8 cellular contexts compared by ENCODE assay signal in the genomic region with DNA sequence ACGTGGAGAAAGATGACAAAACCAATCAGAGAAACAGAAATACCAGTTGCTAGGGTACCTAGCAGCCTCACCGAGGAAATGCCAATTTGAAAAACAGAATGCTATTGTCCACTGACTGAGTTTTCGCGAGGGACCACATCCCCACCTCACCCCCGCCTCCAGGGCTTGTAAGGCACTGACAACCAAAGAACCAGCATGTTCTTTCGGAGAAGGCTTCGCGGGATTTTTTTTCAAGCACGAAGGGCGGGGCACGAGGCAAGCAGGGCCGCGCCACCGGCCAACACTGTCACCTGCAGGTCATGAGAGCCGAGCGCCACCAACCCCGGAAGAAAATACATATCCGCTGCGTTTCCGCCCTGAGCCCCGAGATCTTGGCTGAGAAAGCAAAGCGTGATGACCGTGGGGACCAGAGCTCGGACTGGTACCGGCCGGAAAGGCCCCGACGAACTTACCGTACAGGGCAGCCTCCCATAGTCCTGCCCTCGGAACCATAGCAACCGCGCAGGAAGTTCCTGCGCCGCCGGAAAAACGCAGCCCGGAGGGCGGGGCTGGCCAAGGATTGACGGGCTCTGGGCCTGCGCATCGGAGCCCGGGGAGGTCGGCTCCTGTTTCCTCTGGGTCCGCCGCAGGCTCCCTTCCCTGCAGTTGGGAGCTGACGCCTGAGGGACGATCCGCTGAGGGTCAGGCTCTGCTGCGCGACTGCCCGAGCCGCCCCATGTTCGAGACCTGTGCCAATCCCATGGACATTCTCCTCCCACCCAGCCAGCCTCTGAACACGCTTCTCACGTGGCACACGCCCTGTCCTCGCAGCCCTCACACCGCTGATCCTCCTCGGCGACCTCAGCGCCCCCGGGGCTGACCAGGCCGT. TPM values are rescaled to one million over a fixed set of nuclear protein-coding genes. Genes with fewer than 3 reads are reported as not detected.
DNase-seq lines count a peak whose midpoint lies in the region; ATAC-seq and TF ChIP-seq lines count a peak whose summit lies in the region.

No MANE protein-coding gene starts in this region.

- in situ Hi-C loops in GM13976 (cut with MboI; ENCODE audit: low sequenced_read_pairs, unreplicated experiment) = no loop called here

- peak in 3 of 4 donors; percentile 44 to 86 (median 51) for TF ChIP-seq POLR2A in upper lobe of left lung (IDR thresholded peaks at IDR 0.05)

- peak overlapping the region; percentile 36 to 62 (median 53) for H3K4me3 ChIP-seq in upper lobe of left lung

- H3K36me3 ChIP-seq in upper lobe of left lung = no peaks in the 10 kb centered on the region

- ATAC-seq in HG02852 (IDR thresholded peaks at IDR 0.05; ENCODE audit: unreplicated experiment) (peak; percentile 91), left cardiac atrium (peak; percentile 99 to 100), upper lobe of left lung (ENCODE audit: low FRiP score in 2 of 2) (peak; percentile 97 to 100)

- WGBS in upper lobe of left lung, 2 donors = 0 to 39% methylated on average over 14 to 51 of the region's 63 CpGs

- peak; percentile 47 for TF ChIP-seq CTCF in GM13976 (IDR thresholded peaks at IDR 0.05; ENCODE audit: borderline replicate concordance, control extremely low read depth, extremely low read depth, insufficient read depth, missing control alignments)
- peak; percentile 12 to 76 (median 40) for TF ChIP-seq CTCF in upper lobe of left lung (IDR thresholded peaks at IDR 0.05)

- peaks cover 0 to 8% (median 0%) of the 10 kb centered on the region in 4 donors for H3K4me1 ChIP-seq in upper lobe of left lung

- DNase-seq in GM13976 (ENCODE audit: low spot score) (peak; percentile 80), NCI-H1436 (lab: John Stamatoyannopoulos, UW) (peak; percentile 89), SW480 (ENCODE audit: low spot score) (peak; percentile 89), amniotic epithelial cell (ENCODE audit: low read depth) (peak; percentile 86), left cardiac atrium (peak; percentile 93), posterior cingulate gyrus (peak; percentile 80 to 98 (median 85)), upper lobe of left lung (peak; percentile 87 to 95)

- peak in 1 of 4 donors; percentile 51 for TF ChIP-seq EP300 in upper lobe of left lung (IDR thresholded peaks at IDR 0.05)

- H3K27me3 ChIP-seq in upper lobe of left lung = no peaks in the 10 kb centered on the region

- no peaks in the 10 kb centered on the region for H3K9me3 ChIP-seq in upper lobe of left lung

- peak overlapping the region; percentile 85 to 93 (median 90) for H3K27ac ChIP-seq in upper lobe of left lung

- intact Hi-C loops in left cardiac atrium (cut with DNase I) (no loop called here), posterior cingulate gyrus (cut with DNase I) (no loop called here)

RNA-seq across cellular contexts. Expression of gene PAGE5, which starts 59.2 kb away (rescaled TPM):
- total RNA-seq in left cardiac atrium (not detected), upper lobe of left lung (under 1 TPM in 1 of 6 donors, not detected in 5; 0.43 TPM)

Comparison
In these comparisons a context has a peak if more than half of its experiments do, and no peak if none do; other contexts are left out.
1. Peak in every context shown above with its lines: DNase-seq, ATAC-seq, H3K4me3 ChIP-seq and H3K27ac ChIP-seq.